ENCODE assay signal across 1 cellular context in genomic region chr13:51520524-51520923, GRCh38.
TF ChIP-seq lines count a peak whose summit lies in the region.

No MANE protein-coding gene starts in this region.

TF ChIP-seq in H1, 55 proteins besides CTCF, POLR2A, EP300 and RAD21 (continued from another document):
- no peak for TF ChIP-seq CHD7 (IDR thresholded peaks at IDR 0.05; ENCODE audit: insufficient replicate concordance, low read length)
- TF ChIP-seq SUZ12 (IDR thresholded peaks at IDR 0.05; ENCODE audit: low read length): no peak
- TF ChIP-seq SIX5 (IDR thresholded peaks at IDR 0.05; ENCODE audit: low read depth, low read length): no peak
- TF ChIP-seq PHF8 (conservative IDR thresholded peaks at IDR 0.05; ENCODE audit: low read depth, low read length): no peak
- TF ChIP-seq BRCA1 (IDR thresholded peaks at IDR 0.05; ENCODE audit: low read depth, low read length): no peak
- TF ChIP-seq CTBP2 (IDR thresholded peaks at IDR 0.05; ENCODE audit: borderline replicate concordance, insufficient read depth, insufficient read length, low read length): no peak
